In genomic region chr10:131865223-131865917, GRCh38 we compare ENCODE assay signal across 22 cellular contexts.
"Had no signal": no experiment of that assay in that cellular context is flagged by ENCODE, and none has a peak within 500 bp of the region (broad histone marks: within the 10 kb centered on the region; RNA-seq: fewer than 3 reads in every experiment).

No MANE protein-coding gene starts in this region.

- FAIRE-seq: endothelial cell of umbilical vein, islet of Langerhans had no signal

- H3K36me3 Mint-ChIP-seq: naive thymus-derived CD8-positive, alpha-beta T cell; stimulated activated effector memory CD8-positive, alpha-beta T cell treated with anti-CD3 and anti-CD28 coated beads, Interleukin-12 subunit alpha, Interleukin-12 subunit beta, amount 100 ng/mL, for 72 hours; type B pancreatic cell had no signal

- H3K4me1 Mint-ChIP-seq: endodermal cell; stimulated activated effector memory CD8-positive, alpha-beta T cell treated with anti-CD3 and anti-CD28 coated beads, Interleukin-12 subunit alpha, Interleukin-12 subunit beta, amount 100 ng/mL, for 72 hours had no signal

- H3K27ac ChIP-seq: coronary artery, foreskin keratinocyte, heart right ventricle, right atrium auricular region, suprapubic skin, thyroid gland, vagina had no signal

- H3K9me3 Mint-ChIP-seq: naive thymus-derived CD8-positive, alpha-beta T cell; stimulated activated effector memory CD8-positive, alpha-beta T cell treated with anti-CD3 and anti-CD28 coated beads, Interleukin-12 subunit alpha, Interleukin-12 subunit beta, amount 100 ng/mL, for 72 hours; type B pancreatic cell had no signal

- DNase-seq: effector CD4-positive, alpha-beta T cell; endodermal cell; erythroblast; foreskin keratinocyte; heart right ventricle; hypothalamus; mucosa of descending colon; stimulated activated CD4-positive, alpha-beta T cell treated with anti-CD3 and anti-CD28 coated beads, Interleukin-4, amount 100 ng/mL, for 1 hour; stimulated activated CD8-positive, alpha-beta memory T cell treated with anti-CD3 and anti-CD28 coated beads, Interleukin-4, amount 100 ng/mL, for 48 hours; stimulated activated naive CD8-positive, alpha-beta T cell treated with anti-CD3 and anti-CD28 coated beads, Interleukin-15, Interleukin-2, amounts not matched to agents 100 U/mL and 50 U/mL, for 24 hours; thyroid gland had no signal

- H3K4me3 Mint-ChIP-seq: endodermal cell; naive thymus-derived CD8-positive, alpha-beta T cell; stimulated activated effector memory CD8-positive, alpha-beta T cell treated with anti-CD3 and anti-CD28 coated beads, Interleukin-12 subunit alpha, Interleukin-12 subunit beta, amount 100 ng/mL, for 72 hours; type B pancreatic cell had no signal

- H3K27me3 ChIP-seq: foreskin keratinocyte, right atrium auricular region, thyroid gland, vagina had no signal

- H3K9me3 ChIP-seq: heart right ventricle, mucosa of descending colon, right atrium auricular region, suprapubic skin, thyroid gland, vagina had no signal

- H3K4me2 ChIP-seq: smooth muscle cell had no signal

- H3K4me1 ChIP-seq: foreskin keratinocyte, heart right ventricle, right atrium auricular region, suprapubic skin, thyroid gland, vagina had no signal

- ATAC-seq: foreskin keratinocyte; heart right ventricle; left lobe of liver; mucosa of descending colon; naive thymus-derived CD8-positive, alpha-beta T cell; stimulated activated effector memory CD8-positive, alpha-beta T cell treated with anti-CD3 and anti-CD28 coated beads, Interleukin-12 subunit alpha, Interleukin-12 subunit beta, amount 100 ng/mL, for 72 hours; stimulated activated naive CD8-positive, alpha-beta T cell treated with anti-CD3 and anti-CD28 coated beads, Interleukin-15, Interleukin-2, amounts not matched to agents 100 U/mL and 50 U/mL, for 24 hours had no signal

- H3K27ac Mint-ChIP-seq: endodermal cell; naive thymus-derived CD8-positive, alpha-beta T cell; stimulated activated effector memory CD8-positive, alpha-beta T cell treated with anti-CD3 and anti-CD28 coated beads, Interleukin-12 subunit alpha, Interleukin-12 subunit beta, amount 100 ng/mL, for 72 hours; type B pancreatic cell had no signal
